Comparison of ENCODE assay signal across 29 cellular contexts in the genomic region with DNA sequence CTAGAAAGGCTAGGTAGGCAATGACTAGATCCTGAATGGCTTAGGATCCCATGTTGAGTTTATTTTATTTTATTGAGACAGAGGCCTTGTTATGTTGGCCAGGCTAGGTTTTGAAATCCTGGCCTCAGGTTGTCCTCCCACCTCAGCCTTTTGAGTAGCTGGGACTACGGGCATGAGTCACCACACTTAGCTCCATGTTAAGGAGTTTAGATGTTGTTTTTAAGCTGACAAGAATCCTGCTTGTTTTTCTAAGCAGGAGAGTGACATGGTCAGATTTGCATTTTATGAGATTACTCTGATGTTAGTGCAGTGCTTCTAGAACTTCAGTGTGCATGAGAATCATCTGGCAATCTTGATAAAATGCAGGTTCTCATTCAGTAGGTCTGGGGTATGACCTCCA. TPM values are rescaled to one million over a fixed set of nuclear protein-coding genes. Genes with fewer than 3 reads are reported as not detected.
"Had no signal": no experiment of that assay in that cellular context is flagged by ENCODE, and none has a peak within 500 bp of the region (broad histone marks: within the 10 kb centered on the region; RNA-seq: fewer than 3 reads in every experiment).

No MANE protein-coding gene starts in this region.

- H3K9me3 ChIP-seq: ascending aorta, esophagus muscularis mucosa, heart right ventricle, left ventricle myocardium inferior, psoas muscle, transverse colon had no signal

- H3K4me1 ChIP-seq: ascending aorta, esophagus muscularis mucosa, foreskin keratinocyte, heart right ventricle, left ventricle myocardium inferior, psoas muscle, transverse colon had no signal

- H3K27me3 ChIP-seq: ascending aorta, brain microvascular endothelial cell, esophagus muscularis mucosa, transverse colon had no signal

- H3K36me3 ChIP-seq: ascending aorta, brain microvascular endothelial cell, esophagus muscularis mucosa, heart right ventricle, left ventricle myocardium inferior, transverse colon had no signal

- DNase-seq: activated CD4-positive, alpha-beta memory T cell treated with anti-CD3 and anti-CD28 coated beads for 36 hours; activated CD4-positive, alpha-beta T cell treated with anti-CD3 and anti-CD28 coated beads, Interleukin-2, amount 10 ng/mL, durations not matched to agents 24 days and 14 days; activated CD4-positive, CD25-positive, alpha-beta regulatory T cell treated with anti-CD3 and anti-CD28 coated beads, Interleukin-2, amount 50 U/mL, for 72 hours; activated CD8-positive, alpha-beta memory T cell treated with anti-CD3 and anti-CD28 coated beads, Interleukin-2, amount 50 U/mL, for 4 hours; activated gamma-delta T cell; activated naive CD4-positive, alpha-beta T cell treated with anti-CD3 and anti-CD28 coated beads, Interleukin-2, amount 10 ng/mL, durations not matched to agents 7 days and 5 days; activated naive CD8-positive, alpha-beta T cell treated with anti-CD3 and anti-CD28 coated beads, Interleukin-2, amount 10 ng/mL, durations not matched to agents 7 days and 5 days; activated T-cell treated with anti-CD3 and anti-CD28 coated beads, Interleukin-2, amount 50 U/mL, for 24 hours; brain microvascular endothelial cell; caudate nucleus; foreskin keratinocyte; heart right ventricle; left ventricle myocardium inferior; psoas muscle; right cardiac atrium; stimulated activated CD4-positive, alpha-beta T cell treated with anti-CD3 and anti-CD28 coated beads, Interleukin-2, amount 100 ng/mL, for 48 hours; stimulated activated naive CD4-positive, alpha-beta T cell treated with Interleukin-2 at 50 U/mL for 16 hours; SW 1271; T-helper 9 cell; transverse colon had no signal

- H3K4me3 ChIP-seq: ascending aorta, esophagus muscularis mucosa, heart right ventricle, left ventricle myocardium inferior, psoas muscle, transverse colon had no signal

- H3K27ac ChIP-seq: ascending aorta, brain microvascular endothelial cell, esophagus muscularis mucosa, foreskin keratinocyte, heart right ventricle, left ventricle myocardium inferior, psoas muscle, transverse colon had no signal

RNA-seq across cellular contexts. Expression of a gene that starts 14.5 kb away (rescaled TPM):
- total RNA-seq: activated CD4-positive, alpha-beta memory T cell treated with anti-CD3 and anti-CD28 coated beads for 36 hours; activated CD4-positive, alpha-beta T cell treated with anti-CD3 and anti-CD28 coated beads, Interleukin-2, amount 10 ng/mL, durations not matched to agents 24 days and 14 days; activated CD8-positive, alpha-beta memory T cell treated with anti-CD3 and anti-CD28 coated beads for 36 hours; activated naive CD8-positive, alpha-beta T cell treated with anti-CD3 and anti-CD28 coated beads, Interleukin-2, amount 10 ng/mL, durations not matched to agents 7 days and 5 days; ascending aorta; chondrocyte; endothelial cell of umbilical vein; esophagus muscularis mucosa; foreskin keratinocyte; heart right ventricle; left ventricle myocardium inferior; lung microvascular endothelial cell; osteoblast; psoas muscle; right cardiac atrium; skeletal muscle tissue; temporal lobe; transverse colon had no signal
- polyA plus RNA-seq: endothelial cell of umbilical vein, foreskin keratinocyte, heart right ventricle, psoas muscle, right cardiac atrium had no signal
